Comparison of ENCODE assay signal across 8 cellular contexts in the genomic region with DNA sequence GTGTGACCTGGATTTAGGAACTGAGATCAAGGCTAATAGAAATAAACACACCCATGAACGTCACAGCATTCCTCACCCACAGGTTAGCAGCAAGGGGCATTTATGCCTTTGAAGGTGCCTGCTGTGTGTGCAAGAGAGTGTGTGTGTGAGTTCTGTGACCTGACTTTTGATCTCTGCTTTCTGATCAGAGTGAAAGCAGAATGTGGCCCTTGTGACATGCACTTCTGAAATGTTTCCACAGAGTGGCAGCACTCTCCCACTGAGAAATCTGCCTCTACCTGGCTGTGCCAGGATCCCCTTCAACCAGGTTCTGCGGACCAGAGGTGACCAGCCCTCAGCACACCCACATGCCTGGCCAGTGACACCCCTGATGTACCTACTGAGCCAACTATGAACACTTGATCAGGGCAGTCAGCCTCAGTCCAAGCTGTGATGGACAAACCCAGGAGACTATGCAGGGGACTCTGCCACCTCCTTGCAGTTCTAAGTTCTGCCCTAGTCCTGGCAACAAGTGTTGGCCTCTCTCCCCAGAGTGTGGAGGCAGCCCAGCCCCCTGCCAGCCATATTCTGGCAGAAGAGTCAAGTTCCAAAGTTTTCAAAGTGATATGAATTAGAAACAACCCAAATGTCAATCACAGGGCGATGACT. TPM values are rescaled to one million over a fixed set of nuclear protein-coding genes. Genes with fewer than 3 reads are reported as not detected.
DNase-seq lines count a peak whose midpoint lies in the region; ATAC-seq and TF ChIP-seq lines count a peak whose summit lies in the region.

No MANE protein-coding gene starts in this region.

- intact Hi-C loops in MCF 10A (cut with micrococcal nuclease) (loop anchor here (1.0 kb wide), 2 partner anchors 11 to 189 kb away; no protein-coding TSS in a partner anchor), left lung (cut with DNase I) (loop anchor here in 1 of 2 donors (10.0 kb wide), 1 partner anchor 191 kb away; no protein-coding TSS in a partner anchor)

- H3K36me3 ChIP-seq in left lung = no peaks in the 10 kb centered on the region

- no peak overlapping the region for H3K27ac ChIP-seq in left lung

- TF ChIP-seq CTCF in AG10803 (conservative IDR thresholded peaks at IDR 0.05; ENCODE audit: low read length) (peak; percentile 49), GM12875 (IDR thresholded peaks at IDR 0.05; ENCODE audit: borderline replicate concordance, insufficient read depth, low read depth, low read length) (peak; percentile 56; the same call in 1 of the 2 replicates), MCF 10A (IDR thresholded peaks at IDR 0.05; ENCODE audit: unreplicated experiment) (peak; percentile 91), left lung (IDR thresholded peaks at IDR 0.05) (peak; percentile 28 to 43)

- DNase-seq in AG10803 (ENCODE audit: low read depth) (no peak), NCI-H82 treated with DMSO at 0.1 percent for 48 hours (lab: John Stamatoyannopoulos, UW; ENCODE audit: unreplicated experiment) (peak; percentile 9), MCF 10A (ENCODE audit: unreplicated experiment) (peak; percentile 65), left lung (no peak), NCI-H128 (lab: John Stamatoyannopoulos, UW; ENCODE audit: unreplicated experiment) (no peak), pons (ENCODE audit: low spot score) (no peak)

- H3K27me3 Mint-ChIP-seq in MCF 10A (ENCODE audit: insufficient read depth, unreplicated experiment) = peaks cover 13% of the 10 kb centered on the region

- peaks cover 0 to 23% of the 10 kb centered on the region in 2 donors for H3K27me3 ChIP-seq in left lung

- H3K4me3 ChIP-seq in AG10803 (ENCODE audit: low read length) (no peak overlapping the region), GM12875 (ENCODE audit: low read depth, low read length) (no peak overlapping the region), left lung (no peak overlapping the region)

- H3K4me1 Mint-ChIP-seq in MCF 10A (ENCODE audit: insufficient read depth, unreplicated experiment) = no peaks in the 10 kb centered on the region

- H3K9me3 ChIP-seq in left lung = no peaks in the 10 kb centered on the region

- H3K36me3 Mint-ChIP-seq in MCF 10A (ENCODE audit: insufficient read depth, unreplicated experiment) = no peaks in the 10 kb centered on the region

- H3K9me3 Mint-ChIP-seq in MCF 10A (ENCODE audit: unreplicated experiment) = no peaks in the 10 kb centered on the region

- BruUV-seq in MCF 10A (replicated peaks; lab: Mats Ljungman, UMichigan) = no TSS peak

- no peak overlapping the region for H3K27ac Mint-ChIP-seq in MCF 10A (ENCODE audit: low read depth, unreplicated experiment)

- CTCF ChIA-PET in MCF 10A (lab: Yijun Ruan, JAX) = interaction anchor here (0.5 to 13.1 kb wide), 29 partner anchors 9 to 1070 kb away, joined by 3 to 361 read pairs (median 4); no protein-coding TSS in a partner anchor

- peak; percentile 53 for ATAC-seq in HG03066 (IDR thresholded peaks at IDR 0.05; ENCODE audit: low read depth, unreplicated experiment)
- peak; percentile 90 for ATAC-seq in left lung

- H3K4me1 ChIP-seq in left lung = no peaks in the 10 kb centered on the region

- POLR2A ChIA-PET in MCF 10A (lab: Yijun Ruan, JAX) = no interaction called here

- no peak overlapping the region for H3K4me3 Mint-ChIP-seq in MCF 10A (ENCODE audit: unreplicated experiment)

RNA-seq across cellular contexts. Expression of gene RXRG, which starts 41.0 kb away (rescaled TPM):
- total RNA-seq in MCF 10A (2022) (not detected in 2 replicates), left lung (1 to 10 TPM; 1.1 to 1.8 TPM)

RNA-seq across cellular contexts. Expression of gene LMX1A, which starts 47.4 kb away (rescaled TPM):
- total RNA-seq in MCF 10A (2022) (not detected in 2 replicates), left lung (not detected)

Comparison
In these comparisons a context has a peak if more than half of its experiments do, and no peak if none do; other contexts are left out.
1. DNase-seq: peak in NCI-H82 treated with DMSO at 0.1 percent for 48 hours (single experiment) and MCF 10A (single experiment); none in AG10803 (single experiment), left lung (0 of 2), NCI-H128 (single experiment) and pons (single experiment).
2. CTCF ChIP-seq: peak in every context shown above with its lines; median percentile 91 in MCF 10A; 56 in GM12875; 49 in AG10803; 36 in left lung.